ENCODE assay signal across 2 cellular contexts in genomic region chr2:235498556-235499305, GRCh38.
TF ChIP-seq lines count a peak whose summit lies in the region.

No MANE protein-coding gene starts in this region.

TF ChIP-seq in SK-N-SH, 30 proteins besides CTCF, POLR2A, EP300 and RAD21 (continued from another document):
- TF ChIP-seq IRF3 (IDR thresholded peaks at IDR 0.05; ENCODE audit: low read depth, low read length) (no peak), ELF1 (IDR thresholded peaks at IDR 0.05) (no peak), SMC3 (IDR thresholded peaks at IDR 0.05; ENCODE audit: low read depth, low read length) (no peak), MXI1 (IDR thresholded peaks at IDR 0.05; ENCODE audit: low read depth, low read length) (no peak), GATA2 (CRISPR knock-in tag; IDR thresholded peaks at IDR 0.05) (no peak), MEF2A (IDR thresholded peaks at IDR 0.05; ENCODE audit: borderline replicate concordance, low read depth) (no peak), TAF1 (IDR thresholded peaks at IDR 0.05; ENCODE audit: borderline replicate concordance, low read depth, low read length) (no peak), FOSL2 (IDR thresholded peaks at IDR 0.05; ENCODE audit: borderline replicate concordance, low read depth) (no peak), USF2 (IDR thresholded peaks at IDR 0.05; ENCODE audit: borderline replicate concordance, low read depth, low read length) (no peak), NRF1 (IDR thresholded peaks at IDR 0.05; ENCODE audit: low read depth, low read length) (no peak), NFIC (IDR thresholded peaks at IDR 0.05; ENCODE audit: borderline replicate concordance) (no peak), TEAD4 (IDR thresholded peaks at IDR 0.05; ENCODE audit: borderline replicate concordance, insufficient read depth) (no peak)
TF ChIP-seq in SK-N-SH: peak in this region for 0.

TF ChIP-seq in SK-N-SH treated with all-trans-retinoic acid at 6 μM for 48 hours, 23 proteins besides CTCF, POLR2A, EP300 and RAD21 (continued from another document):
- TF ChIP-seq CSRNP3 (CRISPR knock-in tag; IDR thresholded peaks at IDR 0.05): no peak
- TF ChIP-seq TOX (CRISPR knock-in tag; IDR thresholded peaks at IDR 0.05; ENCODE audit: borderline replicate concordance): no peak
- no peak for TF ChIP-seq CREB5 (CRISPR knock-in tag; IDR thresholded peaks at IDR 0.05; ENCODE audit: low read depth)
- no peak for TF ChIP-seq CSDC2 (CRISPR knock-in tag; IDR thresholded peaks at IDR 0.05)
- TF ChIP-seq ZFP30 (CRISPR knock-in tag; IDR thresholded peaks at IDR 0.05): no peak
- no peak for TF ChIP-seq PATZ1 (CRISPR knock-in tag; IDR thresholded peaks at IDR 0.05; ENCODE audit: borderline replicate concordance)
- no peak for TF ChIP-seq ZNF70 (CRISPR knock-in tag; IDR thresholded peaks at IDR 0.05)
